ENCODE assay signal across 8 cellular contexts in the genomic region with DNA sequence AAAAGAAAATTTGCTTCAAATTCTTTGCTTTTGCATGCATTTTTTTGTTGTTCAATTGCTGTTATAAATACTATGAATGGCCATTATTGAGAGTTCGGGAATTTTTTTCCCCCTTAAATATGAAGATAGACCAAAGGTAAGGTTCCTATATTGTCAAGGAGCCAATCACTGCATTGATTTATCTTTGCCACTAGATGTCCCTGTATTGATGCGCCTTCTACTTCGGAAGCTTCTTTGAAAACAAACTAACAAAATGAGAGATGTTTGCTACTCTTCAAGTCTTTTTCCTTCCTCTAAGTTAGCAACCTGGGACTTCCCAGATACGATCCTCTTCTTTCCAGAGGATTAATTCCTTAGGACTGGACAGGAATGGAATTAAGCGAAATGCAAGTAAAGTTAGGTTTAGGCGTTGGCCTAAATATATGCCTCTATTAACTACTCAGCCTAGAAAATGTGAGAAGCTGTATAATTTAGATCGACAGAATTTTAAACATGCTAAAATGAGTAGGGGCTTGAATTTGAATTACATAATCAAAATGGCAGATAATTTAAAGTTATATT.
DNase-seq lines count a peak whose midpoint lies in the region; ATAC-seq and TF ChIP-seq lines count a peak whose summit lies in the region.

No MANE protein-coding gene starts in this region.

- no peak for TF ChIP-seq POLR2A in sigmoid colon (IDR thresholded peaks at IDR 0.05)

- peak; percentile 84 for TF ChIP-seq CTCF in HFFc6 (IDR thresholded peaks at IDR 0.05)
- peak; percentile 70 for TF ChIP-seq CTCF in fibroblast of villous mesenchyme (IDR thresholded peaks at IDR 0.05; ENCODE audit: insufficient read depth, low read depth, low read length)
- peak; percentile 16 to 58 (median 48) for TF ChIP-seq CTCF in sigmoid colon (IDR thresholded peaks at IDR 0.05)

- no peak for ATAC-seq in HG02840 (IDR thresholded peaks at IDR 0.05; ENCODE audit: low FRiP score, unreplicated experiment)
- ATAC-seq in GM19395 (IDR thresholded peaks at IDR 0.05; ENCODE audit: unreplicated experiment) = no peak

- H3K9me3 Mint-ChIP-seq in HFFc6 = no peaks in the 10 kb centered on the region; the same call in 1 of the 2 replicates

- intact Hi-C loops in sigmoid colon (cut with DNase I) = loop anchor here (5.0 kb wide), 1 partner anchor 455 kb away; no protein-coding TSS in a partner anchor

- H3K36me3 ChIP-seq in sigmoid colon = no peaks in the 10 kb centered on the region

- H3K4me3 ChIP-seq in fibroblast of villous mesenchyme (ENCODE audit: low read depth, low read length) = no peak overlapping the region
- H3K4me3 ChIP-seq in sigmoid colon = no peak overlapping the region

- no peak overlapping the region for H3K27ac ChIP-seq in sigmoid colon

- 36 to 46% methylated on average over 7 of the region's 7 CpGs for WGBS in sigmoid colon, 2 donors

- H3K9me3 ChIP-seq in sigmoid colon = peaks cover 0 to 5% (median 1%) of the 10 kb centered on the region in 4 donors

- H3K27ac Mint-ChIP-seq in HFFc6 = no peak overlapping the region

- H3K36me3 Mint-ChIP-seq in HFFc6 (ENCODE audit: low read depth) = peaks cover 13% of the 10 kb centered on the region; the same call in 1 of the 2 replicates

- peaks cover 5% of the 10 kb centered on the region for H3K27me3 Mint-ChIP-seq in HFFc6 (ENCODE audit: insufficient read depth)

- TF ChIP-seq EP300 in sigmoid colon (IDR thresholded peaks at IDR 0.05) = no peak

- DNase-seq in DMS153 (lab: John Stamatoyannopoulos, UW) = peak; percentile 9
- DNase-seq in HFFc6 = peak; percentile 31
- DNase-seq in OCI-M1 (lab: John Stamatoyannopoulos, UW) = peak; percentile 69
- DNase-seq in fibroblast of villous mesenchyme (ENCODE audit: low read depth) = peak; percentile 63
- DNase-seq in sigmoid colon = no peak
- no peak for DNase-seq in activated CD4-positive, alpha-beta T cell treated with anti-CD3 and anti-CD28 coated beads for 1 hour

- H3K4me1 ChIP-seq in sigmoid colon = peaks cover 0 to 3% (median 0%) of the 10 kb centered on the region in 4 donors

- H3K4me1 Mint-ChIP-seq in HFFc6 (ENCODE audit: low read depth) = peaks cover 36% of the 10 kb centered on the region

- no peaks in the 10 kb centered on the region for H3K27me3 ChIP-seq in sigmoid colon

- H3K4me3 Mint-ChIP-seq in HFFc6 = no peak overlapping the region

Comparison
In these comparisons a context has a peak if more than half of its experiments do, and no peak if none do; other contexts are left out.
1. DNase-seq: peak in DMS153 (single experiment), HFFc6 (single experiment), OCI-M1 (single experiment) and fibroblast of villous mesenchyme (single experiment); none in sigmoid colon (single experiment) and activated CD4-positive, alpha-beta T cell treated with anti-CD3 and anti-CD28 coated beads for 1 hour (single experiment).
2. Peak in every context shown above with its lines, with median percentiles within 50 percentile points of each other: CTCF ChIP-seq.